ENCODE assay signal across 16 cellular contexts in the genomic region with DNA sequence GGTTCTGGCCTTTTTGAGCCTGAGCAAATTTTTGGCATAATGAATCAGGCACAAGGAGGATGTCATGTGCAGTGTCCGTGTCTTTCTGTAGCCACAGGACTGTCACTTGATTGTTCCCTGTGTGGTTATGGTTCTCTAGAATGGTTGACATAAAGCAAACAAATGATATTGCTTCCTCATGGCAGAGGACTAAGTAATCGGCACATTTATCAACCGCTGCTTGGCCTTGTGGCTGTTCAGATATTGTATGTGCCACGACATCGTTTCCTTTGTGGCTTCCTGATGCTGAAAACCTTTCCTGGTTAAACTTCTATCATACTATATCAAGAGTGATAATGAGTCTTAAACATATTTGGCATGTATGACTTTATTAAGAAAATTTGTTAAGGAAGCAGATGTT.
DNase-seq lines count a peak whose midpoint lies in the region; ATAC-seq and TF ChIP-seq lines count a peak whose summit lies in the region.
"Had no signal": no experiment of that assay in that cellular context is flagged by ENCODE, and none has a peak within 500 bp of the region (broad histone marks: within the 10 kb centered on the region; RNA-seq: fewer than 3 reads in every experiment).

No MANE protein-coding gene starts in this region.

- H3K4me1 ChIP-seq in PC-9 (replicated peaks; ENCODE audit: insufficient read depth): peaks cover 26% of the 10 kb centered on the region
- peaks cover 7% of the 10 kb centered on the region for H3K4me1 ChIP-seq in endodermal cell (ENCODE audit: control insufficient read depth, insufficient read depth, low read length)
- H3K4me1 ChIP-seq: gastrocnemius medialis had no signal

- no peak overlapping the region for H3K9ac ChIP-seq in endodermal cell (ENCODE audit: extremely low read depth, low read length, poor library complexity, severe bottlenecking)

- peak overlapping the region; percentile 35 for H3K4me2 ChIP-seq in PC-9

- CTCF ChIA-PET in PC-9 (lab: Charles Lee): no interaction called here

- H3K79me2 ChIP-seq in PC-9 (ENCODE audit: low read depth): no peaks in the 10 kb centered on the region

- peak; percentile 54 for ATAC-seq in stimulated activated naive CD8-positive, alpha-beta T cell treated with anti-CD3 and anti-CD28 coated beads, Interleukin-15, amount 100 ng/mL, for 72 hours
- no peak for ATAC-seq in stimulated activated naive CD8-positive, alpha-beta T cell treated with anti-CD3 and anti-CD28 coated beads, Interleukin-15, Interleukin-2, amounts not matched to agents 100 U/mL and 50 U/mL, for 24 hours
- ATAC-seq in stimulated activated memory B cell treated with anti-CD40 and anti-IgM and Interleukin-4, amounts not matched to agents 10 μg/mL and 1 μg/mL and 100 μg/mL, for 72 hours: no peak
- ATAC-seq in GM21619 (IDR thresholded peaks at IDR 0.05; ENCODE audit: unreplicated experiment): no peak
- ATAC-seq: activated naive CD4-positive, alpha-beta T cell treated with anti-CD3 and anti-CD28 coated beads, Interleukin-2, amount 50 U/mL, for 72 hours; gastrocnemius medialis had no signal

- H3K36me3 Mint-ChIP-seq in endodermal cell (ENCODE audit: low read depth): peaks cover 6% of the 10 kb centered on the region
- H3K36me3 Mint-ChIP-seq in stimulated activated memory B cell treated with anti-CD40 and anti-IgM and Interleukin-4, amounts not matched to agents 10 μg/mL and 1 μg/mL and 100 μg/mL, for 72 hours: no peaks in the 10 kb centered on the region

- TF ChIP-seq CTCF in PC-9 (conservative IDR thresholded peaks at IDR 0.05) (no peak), endodermal cell (conservative IDR thresholded peaks at IDR 0.05) (no peak)

- 88 to 96% methylated on average over 3 to 5 of the region's 5 CpGs for WGBS in endodermal cell (ENCODE audit: insufficient coverage in 1 of 2, insufficient read length in 1 of 2), 2 experiments

- H3K4me1 Mint-ChIP-seq in stimulated activated naive CD8-positive, alpha-beta T cell treated with anti-CD3 and anti-CD28 coated beads, Interleukin-15, amount 100 ng/mL, for 72 hours: peaks cover 6% of the 10 kb centered on the region
- H3K4me1 Mint-ChIP-seq in endodermal cell: peaks cover 26% of the 10 kb centered on the region
- H3K4me1 Mint-ChIP-seq in stimulated activated memory B cell treated with anti-CD40 and anti-IgM and Interleukin-4, amounts not matched to agents 10 μg/mL and 1 μg/mL and 100 μg/mL, for 72 hours: no peaks in the 10 kb centered on the region
- H3K4me1 Mint-ChIP-seq: central memory CD8-positive, alpha-beta T cell had no signal

- no peaks in the 10 kb centered on the region for H4K20me1 ChIP-seq in PC-9 (ENCODE audit: insufficient read depth)

- H3K9me3 Mint-ChIP-seq in stimulated activated naive CD8-positive, alpha-beta T cell treated with anti-CD3 and anti-CD28 coated beads, Interleukin-15, amount 100 ng/mL, for 72 hours: peaks cover 17 to 22% of the 10 kb centered on the region in 2 donors
- peaks cover 28% of the 10 kb centered on the region for H3K9me3 Mint-ChIP-seq in endodermal cell
- H3K9me3 Mint-ChIP-seq in stimulated activated memory B cell treated with anti-CD40 and anti-IgM and Interleukin-4, amounts not matched to agents 10 μg/mL and 1 μg/mL and 100 μg/mL, for 72 hours: peaks cover 10% of the 10 kb centered on the region

- no peaks in the 10 kb centered on the region; the same call in 1 of the 2 replicates for H3K9me2 ChIP-seq in PC-9 (ENCODE audit: insufficient read depth)

- BruUV-seq in PC-9 (replicated peaks; lab: Mats Ljungman, UMichigan): no TSS peak

- peak overlapping the region; percentile 5; the same call in 1 of the 2 replicates for H2AFZ ChIP-seq in PC-9

- H3K36me3 ChIP-seq in PC-9 (ENCODE audit: low read depth) (no peaks in the 10 kb centered on the region), endodermal cell (ENCODE audit: control insufficient read depth, insufficient read depth, low read length) (no peaks in the 10 kb centered on the region)
- H3K36me3 ChIP-seq: gastrocnemius medialis, MG63 had no signal

- intact Hi-C loops in PC-9 (cut with micrococcal nuclease; ENCODE audit: unreplicated experiment): loop anchor here (1.0 to 5.0 kb wide), 4 partner anchors 182 to 974 kb away; no protein-coding TSS in a partner anchor

- H3K4me3 ChIP-seq in PC-9 (no peak overlapping the region), endodermal cell (ENCODE audit: low read length) (peak overlapping the region; percentile 57)
- H3K4me3 ChIP-seq: gastrocnemius medialis, MG63, skin epidermis had no signal

- no peaks in the 10 kb centered on the region for H3K27me3 Mint-ChIP-seq in stimulated activated naive CD8-positive, alpha-beta T cell treated with anti-CD3 and anti-CD28 coated beads, Interleukin-15, amount 100 ng/mL, for 72 hours
- no peaks in the 10 kb centered on the region for H3K27me3 Mint-ChIP-seq in endodermal cell (ENCODE audit: insufficient read depth)
- H3K27me3 Mint-ChIP-seq in stimulated activated memory B cell treated with anti-CD40 and anti-IgM and Interleukin-4, amounts not matched to agents 10 μg/mL and 1 μg/mL and 100 μg/mL, for 72 hours: no peaks in the 10 kb centered on the region
- H3K27me3 Mint-ChIP-seq: central memory CD8-positive, alpha-beta T cell had no signal

- H3K27me3 ChIP-seq in PC-9 (ENCODE audit: insufficient read depth, low read depth) (no peaks in the 10 kb centered on the region), endodermal cell (ENCODE audit: control insufficient read depth, insufficient read depth, low read length, poor library complexity, severe bottlenecking) (no peaks in the 10 kb centered on the region)
- H3K27me3 ChIP-seq: gastrocnemius medialis, MG63 had no signal

- no peak overlapping the region for H3K4me3 Mint-ChIP-seq in stimulated activated naive CD8-positive, alpha-beta T cell treated with anti-CD3 and anti-CD28 coated beads, Interleukin-15, amount 100 ng/mL, for 72 hours
- H3K4me3 Mint-ChIP-seq in endodermal cell: no peak overlapping the region
- H3K4me3 Mint-ChIP-seq in stimulated activated memory B cell treated with anti-CD40 and anti-IgM and Interleukin-4, amounts not matched to agents 10 μg/mL and 1 μg/mL and 100 μg/mL, for 72 hours: no peak overlapping the region
- H3K4me3 Mint-ChIP-seq: central memory CD8-positive, alpha-beta T cell; immature natural killer cell had no signal

- POLR2A ChIA-PET in PC-9 (lab: Charles Lee; ENCODE audit: unreplicated experiment): no interaction called here

- H3F3A ChIP-seq in PC-9 (ENCODE audit: insufficient read depth, low read depth): peaks cover 20% of the 10 kb centered on the region; the same call in 1 of the 2 replicates

- DNase-seq in stimulated activated naive CD8-positive, alpha-beta T cell treated with anti-CD3 and anti-CD28 coated beads, Interleukin-15, amount 100 ng/mL, for 72 hours: no peak
- DNase-seq in stimulated activated naive CD8-positive, alpha-beta T cell treated with anti-CD3 and anti-CD28 coated beads, Interleukin-15, Interleukin-2, amounts not matched to agents 100 U/mL and 50 U/mL, for 24 hours: no peak
- DNase-seq in PC-9 (peak; percentile 40 to 92), endodermal cell (no peak), DMS 273 treated with DMSO at 0.1 percent for 48 hours (lab: John Stamatoyannopoulos, UW) (no peak), GM19238 (ENCODE audit: insufficient read length, low spot score) (no peak)
- DNase-seq: gastrocnemius medialis; immature natural killer cell; MG63; NK-92 treated with Interleukin-12 subunit alpha and Interleukin-12 subunit beta, amount 100 ng/mL, for 24 hours; occipital lobe had no signal

- peaks cover 17% of the 10 kb centered on the region for H3K9me3 ChIP-seq in PC-9 (ENCODE audit: insufficient read depth, low read depth)
- H3K9me3 ChIP-seq in endodermal cell (ENCODE audit: control insufficient read depth, low read length): peaks cover 28% of the 10 kb centered on the region
- H3K9me3 ChIP-seq: gastrocnemius medialis, MG63 had no signal

- no peak overlapping the region for H3K27ac Mint-ChIP-seq in stimulated activated naive CD8-positive, alpha-beta T cell treated with anti-CD3 and anti-CD28 coated beads, Interleukin-15, amount 100 ng/mL, for 72 hours
- H3K27ac Mint-ChIP-seq in endodermal cell: no peak overlapping the region
- no peak overlapping the region for H3K27ac Mint-ChIP-seq in stimulated activated memory B cell treated with anti-CD40 and anti-IgM and Interleukin-4, amounts not matched to agents 10 μg/mL and 1 μg/mL and 100 μg/mL, for 72 hours
- H3K27ac Mint-ChIP-seq: activated naive CD4-positive, alpha-beta T cell treated with anti-CD3 and anti-CD28 coated beads, Interleukin-2, amount 50 U/mL, for 72 hours; immature natural killer cell had no signal

- H3K27ac ChIP-seq in PC-9 (peak overlapping the region; percentile 36), endodermal cell (ENCODE audit: low read depth, low read length) (no peak overlapping the region)
- H3K27ac ChIP-seq: gastrocnemius medialis, skin epidermis had no signal

Comparison
In these comparisons a context has a peak if more than half of its experiments do, and no peak if none do; other contexts are left out.
1. DNase-seq: peak in PC-9 (2 of 2); none in stimulated activated naive CD8-positive, alpha-beta T cell treated with anti-CD3 and anti-CD28 coated beads, Interleukin-15, amount 100 ng/mL, for 72 hours (0 of 2), stimulated activated naive CD8-positive, alpha-beta T cell treated with anti-CD3 and anti-CD28 coated beads, Interleukin-15, Interleukin-2, amounts not matched to agents 100 U/mL and 50 U/mL, for 24 hours (single experiment), endodermal cell (single experiment), DMS 273 treated with DMSO at 0.1 percent for 48 hours (single experiment) and GM19238 (single experiment).